8 cellular contexts compared by ENCODE assay signal in the genomic region with DNA sequence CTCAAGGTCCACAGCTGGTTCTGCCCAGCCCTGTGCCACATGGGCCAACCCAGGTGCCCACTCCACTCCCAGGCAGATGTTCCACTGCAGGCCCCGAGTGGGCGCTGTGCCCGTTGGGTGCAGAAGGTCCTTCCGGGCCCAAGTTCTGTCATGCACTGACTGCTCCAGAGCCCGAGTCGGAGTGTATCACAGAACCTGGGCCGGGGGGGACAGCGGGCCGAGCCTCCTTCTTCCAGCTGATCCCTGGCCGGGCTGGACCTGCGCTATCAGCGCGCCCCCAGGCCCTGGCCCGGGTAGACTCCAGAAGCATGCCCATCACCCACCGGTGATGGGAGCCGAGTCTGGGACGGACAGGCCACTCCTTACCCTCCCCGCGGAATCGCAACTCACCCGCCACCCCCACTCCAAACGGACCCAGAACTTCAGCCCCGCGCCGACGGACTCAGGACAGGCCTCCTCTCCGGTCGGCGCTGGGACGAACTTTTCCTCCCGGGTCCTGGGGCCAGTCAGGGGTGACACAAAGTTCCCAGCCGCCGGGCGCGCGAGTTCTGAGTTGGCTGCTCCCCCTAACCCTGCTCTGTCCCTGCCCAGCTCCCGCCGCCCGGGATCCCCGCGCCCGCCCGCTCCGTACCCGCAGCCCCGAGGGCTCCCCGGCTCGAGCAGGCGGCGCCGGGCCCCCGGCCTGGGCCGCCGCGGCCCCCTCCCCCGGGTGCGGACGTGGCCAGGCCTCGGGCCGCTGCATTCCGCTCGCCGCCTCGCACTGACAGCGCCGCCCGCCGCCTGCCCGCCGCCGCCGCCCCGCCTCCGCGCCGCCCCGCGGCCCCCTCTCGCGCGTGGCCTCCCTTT. TPM values are rescaled to one million over a fixed set of nuclear protein-coding genes. Genes with fewer than 3 reads are reported as not detected.
A peak's percentile ranks its signal among the peaks of the same experiment; 100 is the strongest.
DNase-seq lines count a peak whose midpoint lies in the region; ATAC-seq lines count a peak whose summit lies in the region.

A gene with protein sequence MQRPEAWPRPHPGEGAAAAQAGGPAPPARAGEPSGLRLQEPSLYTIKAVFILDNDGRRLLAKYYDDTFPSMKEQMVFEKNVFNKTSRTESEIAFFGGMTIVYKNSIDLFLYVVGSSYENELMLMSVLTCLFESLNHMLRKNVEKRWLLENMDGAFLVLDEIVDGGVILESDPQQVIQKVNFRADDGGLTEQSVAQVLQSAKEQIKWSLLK (minus strand): TSS at position 762 of the 846 bp plus-strand sequence. CDS start 20 bp downstream, at position 742.

- DNase-seq in D341Med (ENCODE audit: low spot score) (peak; percentile 48), HUDEP-2 (lab: John Stamatoyannopoulos, UW; ENCODE audit: unreplicated experiment in 76 of 76) (peak in 53 of 76 experiments; percentile 5 to 70 (median 44)), mesenteric fat pad (ENCODE audit: low spot score) (no peak)
- peak; percentile 68 to 74 for DNase-seq in activated CD4-positive, alpha-beta T cell treated with anti-CD3 and anti-CD28 coated beads, Interleukin-2, amount 50 U/mL, for 48 hours
- peak; percentile 60 to 67 (median 62) for DNase-seq in effector memory CD8-positive, alpha-beta T cell

- H3K27me3 Mint-ChIP-seq in effector memory CD8-positive, alpha-beta T cell: peaks cover 36 to 50% of the 10 kb centered on the region in 2 donors
- peaks cover 33% of the 10 kb centered on the region for H3K27me3 Mint-ChIP-seq in stimulated activated naive CD8-positive, alpha-beta T cell treated with anti-CD3 and anti-CD28 coated beads, Interleukin-15, Interleukin-2, amounts not matched to agents 100 ng/mL and 50 ng/mL, for 24 hours

- peaks cover 5 to 11% of the 10 kb centered on the region in 2 donors for H3K4me1 Mint-ChIP-seq in effector memory CD8-positive, alpha-beta T cell (ENCODE audit: low read depth in 2 of 2)
- H3K4me1 Mint-ChIP-seq in stimulated activated naive CD8-positive, alpha-beta T cell treated with anti-CD3 and anti-CD28 coated beads, Interleukin-15, Interleukin-2, amounts not matched to agents 100 ng/mL and 50 ng/mL, for 24 hours (ENCODE audit: low read depth): peaks cover 10% of the 10 kb centered on the region

- peak; percentile 96 for ATAC-seq in effector memory CD8-positive, alpha-beta T cell (replicated peaks)
- ATAC-seq in HG03460 (IDR thresholded peaks at IDR 0.05; ENCODE audit: unreplicated experiment): no peak
- ATAC-seq in GM19467 (IDR thresholded peaks at IDR 0.05; ENCODE audit: unreplicated experiment): no peak

- no peaks in the 10 kb centered on the region for H3K36me3 Mint-ChIP-seq in effector memory CD8-positive, alpha-beta T cell (ENCODE audit: insufficient read depth)
- H3K36me3 Mint-ChIP-seq in stimulated activated naive CD8-positive, alpha-beta T cell treated with anti-CD3 and anti-CD28 coated beads, Interleukin-15, Interleukin-2, amounts not matched to agents 100 ng/mL and 50 ng/mL, for 24 hours (ENCODE audit: low read depth): no peaks in the 10 kb centered on the region

- H3K9me3 Mint-ChIP-seq in effector memory CD8-positive, alpha-beta T cell: no peaks in the 10 kb centered on the region
- no peaks in the 10 kb centered on the region for H3K9me3 Mint-ChIP-seq in stimulated activated naive CD8-positive, alpha-beta T cell treated with anti-CD3 and anti-CD28 coated beads, Interleukin-15, Interleukin-2, amounts not matched to agents 100 ng/mL and 50 ng/mL, for 24 hours

- H3K27ac Mint-ChIP-seq in effector memory CD8-positive, alpha-beta T cell: peak within 1 kb of the TSS in 1 of 2 donors; percentile 44
- peak within 1 kb of the TSS; percentile 88 for H3K27ac Mint-ChIP-seq in stimulated activated naive CD8-positive, alpha-beta T cell treated with anti-CD3 and anti-CD28 coated beads, Interleukin-15, Interleukin-2, amounts not matched to agents 100 ng/mL and 50 ng/mL, for 24 hours

- H3K4me3 Mint-ChIP-seq in effector memory CD8-positive, alpha-beta T cell: peak within 1 kb of the TSS; percentile 84 to 88
- H3K4me3 Mint-ChIP-seq in stimulated activated naive CD8-positive, alpha-beta T cell treated with anti-CD3 and anti-CD28 coated beads, Interleukin-15, Interleukin-2, amounts not matched to agents 100 ng/mL and 50 ng/mL, for 24 hours: peak within 1 kb of the TSS; percentile 84

RNA-seq across cellular contexts. Expression of the gene that starts here (rescaled TPM):
- 64.4 TPM for total RNA-seq in mesenteric fat pad
